Comparison of ENCODE assay signal across 12 cellular contexts in genomic region chr9:128396970-128397613, GRCh38. TPM values are rescaled to one million over a fixed set of nuclear protein-coding genes. Genes with fewer than 3 reads are reported as not detected.
DNase-seq lines count a peak whose midpoint lies in the region; ATAC-seq, FAIRE-seq and TF ChIP-seq lines count a peak whose summit lies in the region.
"Had no signal": no experiment of that assay in that cellular context is flagged by ENCODE, and none has a peak within 500 bp of the region (broad histone marks: within the 10 kb centered on the region; RNA-seq: fewer than 3 reads in every experiment).

No MANE protein-coding gene starts in this region.

- H3K27me3 ChIP-seq in right atrium auricular region (peaks cover 0 to 2% of the 10 kb centered on the region in 2 donors), right lobe of liver (no peaks in the 10 kb centered on the region)

- H3K4me3 ChIP-seq in right atrium auricular region: peak overlapping the region in 1 of 2 donors; percentile 11
- H3K4me3 ChIP-seq in right lobe of liver: no peak overlapping the region
- H3K4me3 ChIP-seq: sigmoid colon had no signal

- H3K4me1 ChIP-seq in right atrium auricular region: peaks cover 0 to 13% of the 10 kb centered on the region in 2 donors
- no peaks in the 10 kb centered on the region for H3K4me1 ChIP-seq in right lobe of liver

- ATAC-seq in Right ventricle myocardium superior (ENCODE audit: poor library complexity) (peak; percentile 75), right lobe of liver (peak; percentile 30 to 59 (median 40)), HG03045 (IDR thresholded peaks at IDR 0.05; ENCODE audit: unreplicated experiment) (no peak)

- TF ChIP-seq CTCF in right atrium auricular region (IDR thresholded peaks at IDR 0.05) (no peak), right lobe of liver (IDR thresholded peaks at IDR 0.05) (no peak)

- TF ChIP-seq POLR2A in right lobe of liver (IDR thresholded peaks at IDR 0.05): no peak

- intact Hi-C loops in Right ventricle myocardium superior (cut with DNase I): no loop called here
- intact Hi-C loops in right lobe of liver (cut with DNase I): no loop called here

- 5% methylated on average over 17 of the region's 19 CpGs for WGBS in right lobe of liver (ENCODE audit: insufficient coverage, low coverage, low lambda C conversion rate, missing lambda C conversion rate)

- no peak overlapping the region for H3K27ac ChIP-seq in right atrium auricular region
- peak overlapping the region; percentile 76 for H3K27ac ChIP-seq in caudate nucleus (ENCODE audit: low read depth, low read length)
- no peak overlapping the region for H3K27ac ChIP-seq in right lobe of liver

- FAIRE-seq in urothelium cell line (lab: Jason Lieb, UNC) (no peak), frontal cortex (lab: Jason Lieb, UNC) (no peak)

- H3K36me3 ChIP-seq in right atrium auricular region: no peaks in the 10 kb centered on the region
- no peaks in the 10 kb centered on the region for H3K36me3 ChIP-seq in right lobe of liver

- no peaks in the 10 kb centered on the region for H3K9me3 ChIP-seq in right atrium auricular region
- no peaks in the 10 kb centered on the region for H3K9me3 ChIP-seq in right lobe of liver
- H3K9me3 ChIP-seq: sigmoid colon had no signal

- peak; percentile 70 for DNase-seq in Right ventricle myocardium superior
- DNase-seq in right atrium auricular region (ENCODE audit: low spot score): no peak
- peak in 3 of 61 donors; percentile 19 to 24 (median 23) for DNase-seq in caudate nucleus (lab: John Stamatoyannopoulos, UW)
- no peak for DNase-seq in right lobe of liver
- no peak for DNase-seq in urothelium cell line (ENCODE audit: low spot score)
- DNase-seq in frontal cortex (ENCODE audit: low spot score in 2 of 2): no peak
- no peak for DNase-seq in midbrain (lab: John Stamatoyannopoulos, UW)
- DNase-seq: activated CD4-positive, alpha-beta memory T cell treated with anti-CD3 and anti-CD28 coated beads for 36 hours; amniotic stem cell; NCI-H187; sigmoid colon had no signal

RNA-seq across cellular contexts. Expression of gene CERCAM, which starts 23.6 kb away (rescaled TPM):
- total RNA-seq in Right ventricle myocardium superior: 7.2 TPM
- total RNA-seq in right atrium auricular region: 10 to 100 TPM; 13.3 to 15.8 TPM
- total RNA-seq in right lobe of liver: 1 to 10 TPM; 1.3 to 3.1 (median 2.2) TPM
- total RNA-seq in frontal cortex: 10.2 TPM

RNA-seq across cellular contexts. Expression of gene URM1, which starts 25.9 kb away (rescaled TPM):
- 56.9 TPM for total RNA-seq in Right ventricle myocardium superior
- 10 to 100 TPM; 34.0 to 37.3 TPM for total RNA-seq in right atrium auricular region
- 10 to 100 TPM; 16.6 to 25.9 (median 22.2) TPM for total RNA-seq in right lobe of liver
- 17.9 TPM for total RNA-seq in frontal cortex

RNA-seq across cellular contexts. Expression of gene SLC27A4, which starts 56.8 kb away (rescaled TPM):
- total RNA-seq in Right ventricle myocardium superior (19.0 TPM), right atrium auricular region (10 to 100 TPM; 16.6 to 26.9 TPM), right lobe of liver (10 to 100 TPM; 15.8 to 97.3 (median 24.1) TPM), frontal cortex (22.4 TPM)

RNA-seq across cellular contexts. Expression of gene ODF2, which starts 58.7 kb away (rescaled TPM):
- total RNA-seq in Right ventricle myocardium superior: 12.0 TPM
- 10 to 100 TPM in 1 of 2 donors, 1 to 10 TPM in 1; 9.7 to 12.1 TPM for total RNA-seq in right atrium auricular region
- total RNA-seq in right lobe of liver: 10 to 100 TPM in 3 of 6 experiments, 1 to 10 TPM in 3; 5.5 to 17.1 (median 10.8) TPM
- total RNA-seq in frontal cortex: 17.1 TPM
